Comparison of ENCODE assay signal across 8 cellular contexts in genomic region chr19:40425450-40426287, GRCh38. TPM values are rescaled to one million over a fixed set of nuclear protein-coding genes. Genes with fewer than 3 reads are reported as not detected.
A peak's percentile ranks its signal among the peaks of the same experiment; 100 is the strongest.
DNase-seq lines count a peak whose midpoint lies in the region; ATAC-seq and TF ChIP-seq lines count a peak whose summit lies in the region.

A gene with protein sequence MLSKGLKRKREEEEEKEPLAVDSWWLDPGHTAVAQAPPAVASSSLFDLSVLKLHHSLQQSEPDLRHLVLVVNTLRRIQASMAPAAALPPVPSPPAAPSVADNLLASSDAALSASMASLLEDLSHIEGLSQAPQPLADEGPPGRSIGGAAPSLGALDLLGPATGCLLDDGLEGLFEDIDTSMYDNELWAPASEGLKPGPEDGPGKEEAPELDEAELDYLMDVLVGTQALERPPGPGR (minus strand): TSS chr19:40425992. CDS start chr19:40423546, 2,446 bp downstream.

- H3K4me3 ChIP-seq in epithelial cell of esophagus (ENCODE audit: low read length): peak within 1 kb of the TSS; percentile 90

- no peak for TF ChIP-seq RAD21 in Ishikawa (IDR thresholded peaks at IDR 0.05; ENCODE audit: low read depth)

- peak; percentile 42 for TF ChIP-seq CTCF in epithelial cell of esophagus (IDR thresholded peaks at IDR 0.05; ENCODE audit: insufficient read depth, low read depth, low read length, missing control alignments)

- ATAC-seq in GM21529 (IDR thresholded peaks at IDR 0.05; ENCODE audit: unreplicated experiment): peak; percentile 74

- DNase-seq in DMS153 treated with DMSO at 0.1 percent for 48 hours (lab: John Stamatoyannopoulos, UW; ENCODE audit: unreplicated experiment) (peak; percentile 98), OCI-M2 (lab: John Stamatoyannopoulos, UW; ENCODE audit: unreplicated experiment) (peak; percentile 97), activated T-cell treated with anti-CD3 and anti-CD28 coated beads for 48 hours (ENCODE audit: low read depth) (peak; percentile 100), epithelial cell of esophagus (ENCODE audit: low read depth) (peak; percentile 100), mucosa of gallbladder (ENCODE audit: low spot score) (peak; percentile 100)
- peak; percentile 100 for DNase-seq in stimulated activated CD8-positive, alpha-beta memory T cell treated with anti-CD3 and anti-CD28 coated beads, Interleukin-4, amount 100 ng/mL, for 4 hours (ENCODE audit: low read depth in 2 of 2, low spot score in 1 of 2)

- TF ChIP-seq EP300 in Ishikawa (IDR thresholded peaks at IDR 0.05; ENCODE audit: borderline replicate concordance): 0 out of 2 replicates have a peak, but pooled peaks have one; percentile 9

TF ChIP-seq in Ishikawa, 13 proteins besides CTCF, POLR2A, EP300 and RAD21:
- TF ChIP-seq FOXM1 (IDR thresholded peaks at IDR 0.05; ENCODE audit: borderline replicate concordance, low read depth): no peak
- TF ChIP-seq CEBPB (IDR thresholded peaks at IDR 0.05): no peak
- TF ChIP-seq CREB1 (IDR thresholded peaks at IDR 0.05; ENCODE audit: low read depth): no peak; the same call in 1 of the 2 replicates
- no peak for TF ChIP-seq NFIC (IDR thresholded peaks at IDR 0.05)
- no peak for TF ChIP-seq TEAD4 (IDR thresholded peaks at IDR 0.05)
- peak; percentile 86 for TF ChIP-seq TAF1 (IDR thresholded peaks at IDR 0.05; ENCODE audit: low read depth)
- TF ChIP-seq USF1 (IDR thresholded peaks at IDR 0.05): no peak; the same call in 1 of the 2 replicates
- TF ChIP-seq TCF12 (IDR thresholded peaks at IDR 0.05; ENCODE audit: low read depth): peak; percentile 59
- peak; percentile 87 for TF ChIP-seq EGR1 (IDR thresholded peaks at IDR 0.05)
- TF ChIP-seq, protein P1, sequence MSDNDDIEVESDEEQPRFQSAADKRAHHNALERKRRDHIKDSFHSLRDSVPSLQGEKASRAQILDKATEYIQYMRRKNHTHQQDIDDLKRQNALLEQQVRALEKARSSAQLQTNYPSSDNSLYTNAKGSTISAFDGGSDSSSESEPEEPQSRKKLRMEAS (IDR thresholded peaks at IDR 0.05): peak; percentile 32; the same call in 1 of the 2 replicates
- TF ChIP-seq YY1 (IDR thresholded peaks at IDR 0.05; ENCODE audit: low read depth): 0 out of 2 replicates have a peak, but pooled peaks have one; percentile 43
- TF ChIP-seq ZBTB7A (IDR thresholded peaks at IDR 0.05; ENCODE audit: low read depth): peak; percentile 78; the same call in 1 of the 2 replicates
- TF ChIP-seq REST (IDR thresholded peaks at IDR 0.05; ENCODE audit: low read depth): no peak
TF ChIP-seq in Ishikawa: peak in this region for 6.

RNA-seq across cellular contexts. Expression of the gene that starts here (rescaled TPM):
- 13.2 TPM for total RNA-seq in mucosa of gallbladder

Comparison
In these comparisons a context has a peak if more than half of its experiments do, and no peak if none do; other contexts are left out.
1. Peak in every context shown above with its lines: DNase-seq, ATAC-seq and H3K4me3 ChIP-seq.